18 cellular contexts compared by ENCODE assay signal in genomic region chr11:95192717-95193116, GRCh38.
"Had no signal": no experiment of that assay in that cellular context is flagged by ENCODE, and none has a peak within 500 bp of the region (broad histone marks: within the 10 kb centered on the region; RNA-seq: fewer than 3 reads in every experiment).

No MANE protein-coding gene starts in this region.

- H3K4me3 Mint-ChIP-seq: naive thymus-derived CD4-positive, alpha-beta T cell; neural crest cell; stimulated activated effector memory CD8-positive, alpha-beta T cell treated with anti-CD3 and anti-CD28 coated beads, Interleukin-12 subunit alpha, Interleukin-12 subunit beta, amount 100 ng/mL, for 72 hours; type B pancreatic cell had no signal

- H3K4me1 Mint-ChIP-seq: neural crest cell had no signal

- DNase-seq: effector memory CD4-positive, alpha-beta T cell; foreskin melanocyte; head of caudate nucleus; hippocampal formation; mammary epithelial cell; naive thymus-derived CD4-positive, alpha-beta T cell; posterior cingulate gyrus; small intestine; stimulated activated CD4-positive, alpha-beta T cell treated with anti-CD3 and anti-CD28 coated beads, Interleukin-4, amount 100 ng/mL, for 1 hour; stimulated activated CD8-positive, alpha-beta memory T cell treated with anti-CD3 and anti-CD28 coated beads, Interleukin-4, amount 100 ng/mL, for 48 hours; stimulated activated naive CD8-positive, alpha-beta T cell treated with anti-CD3 and anti-CD28 coated beads, Interleukin-15, Interleukin-2, amounts not matched to agents 100 U/mL and 50 U/mL, for 24 hours; thyroid gland; uterus had no signal

- H3K9me3 Mint-ChIP-seq: naive thymus-derived CD4-positive, alpha-beta T cell; neural crest cell; stimulated activated effector memory CD8-positive, alpha-beta T cell treated with anti-CD3 and anti-CD28 coated beads, Interleukin-12 subunit alpha, Interleukin-12 subunit beta, amount 100 ng/mL, for 72 hours; type B pancreatic cell had no signal

- H3K27ac ChIP-seq: right atrium auricular region, suprapubic skin, thyroid gland, uterus had no signal

- H3K27ac Mint-ChIP-seq: stimulated activated effector memory CD8-positive, alpha-beta T cell treated with anti-CD3 and anti-CD28 coated beads, Interleukin-12 subunit alpha, Interleukin-12 subunit beta, amount 100 ng/mL, for 72 hours; type B pancreatic cell had no signal

- H3K27me3 Mint-ChIP-seq: naive thymus-derived CD4-positive, alpha-beta T cell; type B pancreatic cell had no signal
